Comparison of ENCODE assay signal across 8 cellular contexts in genomic region chr17:63950940-63951907, GRCh38. TPM values are rescaled to one million over a fixed set of nuclear protein-coding genes. Genes with fewer than 3 reads are reported as not detected.
DNase-seq lines count a peak whose midpoint lies in the region; ATAC-seq and TF ChIP-seq lines count a peak whose summit lies in the region.
"Had no signal": no experiment of that assay in that cellular context is flagged by ENCODE, and none has a peak within 500 bp of the region (broad histone marks: within the 10 kb centered on the region; RNA-seq: fewer than 3 reads in every experiment).

No MANE protein-coding gene starts in this region.

- intact Hi-C loops in lower leg skin (cut with DNase I; ENCODE audit: low total_unique reads) = no loop called here
- intact Hi-C loops in activated T-helper 2 cell treated with anti-CD3 and anti-CD28 coated beads, Interferon-gamma antibody, Interleukin-2, Interleukin-4, amounts not matched to agents 10 μg/mL and 5 μg/mL and 100 μg/mL, durations not matched to agents 14 hours and 24 hours and 36 hours (cut with micrococcal nuclease) = no loop called here

- H3K9me3 Mint-ChIP-seq in activated T-helper 2 cell treated with anti-CD3 and anti-CD28 coated beads, Interferon-gamma antibody, Interleukin-2, Interleukin-4, amounts not matched to agents 10 μg/mL and 5 μg/mL and 100 μg/mL, durations not matched to agents 14 hours and 24 hours and 36 hours = no peaks in the 10 kb centered on the region

- TF ChIP-seq CTCF in GM10248 (IDR thresholded peaks at IDR 0.05; ENCODE audit: control extremely low read depth, extremely low read depth, low read depth, missing control alignments) (peak; percentile 67), LNCaP clone FGC (IDR thresholded peaks at IDR 0.05; ENCODE audit: control insufficient read depth, extremely low read depth, insufficient read depth) (peak; percentile 94), brain microvascular endothelial cell (IDR thresholded peaks at IDR 0.05; ENCODE audit: low read depth, low read length, missing control alignments) (peak; percentile 50), parathyroid adenoma (IDR thresholded peaks at IDR 0.05) (peak; percentile 68), lower leg skin (IDR thresholded peaks at IDR 0.05) (no peak)

- H3K27me3 Mint-ChIP-seq in activated T-helper 2 cell treated with anti-CD3 and anti-CD28 coated beads, Interferon-gamma antibody, Interleukin-2, Interleukin-4, amounts not matched to agents 10 μg/mL and 5 μg/mL and 100 μg/mL, durations not matched to agents 14 hours and 24 hours and 36 hours (ENCODE audit: low read depth) = no peaks in the 10 kb centered on the region

- no peak overlapping the region for H3K4me3 Mint-ChIP-seq in activated T-helper 2 cell treated with anti-CD3 and anti-CD28 coated beads, Interferon-gamma antibody, Interleukin-2, Interleukin-4, amounts not matched to agents 10 μg/mL and 5 μg/mL and 100 μg/mL, durations not matched to agents 14 hours and 24 hours and 36 hours (ENCODE audit: low read depth)

- H3K27ac ChIP-seq in brain microvascular endothelial cell (no peak overlapping the region), parathyroid adenoma (no peak overlapping the region)

- H2AFZ ChIP-seq in parathyroid adenoma = no peak overlapping the region

- POLR2A ChIA-PET in GM10248 (lab: Yijun Ruan, JAX) = interaction anchor here (0.5 to 0.6 kb wide), 2 partner anchors 14 to 108 kb away, joined by 3 to 5 read pairs; no protein-coding TSS in a partner anchor

- no peak for TF ChIP-seq POLR2A in lower leg skin (IDR thresholded peaks at IDR 0.05)

- H3K36me3 ChIP-seq in brain microvascular endothelial cell (replicated peaks) (no peaks in the 10 kb centered on the region), parathyroid adenoma (ENCODE audit: control insufficient read depth, insufficient read depth, low read length) (no peaks in the 10 kb centered on the region)

- H3K4me1 ChIP-seq in parathyroid adenoma = peaks cover 12% of the 10 kb centered on the region

- H3K4me3 ChIP-seq in LNCaP clone FGC (ENCODE audit: low read depth, low read length) (no peak overlapping the region), brain microvascular endothelial cell (ENCODE audit: low read depth, low read length) (no peak overlapping the region), parathyroid adenoma (ENCODE audit: low read depth, low read length) (no peak overlapping the region), lower leg skin (ENCODE audit: low read depth, poor library complexity, severe bottlenecking) (no peak overlapping the region)

- H3K4me1 Mint-ChIP-seq in activated T-helper 2 cell treated with anti-CD3 and anti-CD28 coated beads, Interferon-gamma antibody, Interleukin-2, Interleukin-4, amounts not matched to agents 10 μg/mL and 5 μg/mL and 100 μg/mL, durations not matched to agents 14 hours and 24 hours and 36 hours (ENCODE audit: low read depth) = peaks cover 18% of the 10 kb centered on the region

- no peak overlapping the region for H3K9ac ChIP-seq in parathyroid adenoma

- no peak overlapping the region for H3K27ac Mint-ChIP-seq in activated T-helper 2 cell treated with anti-CD3 and anti-CD28 coated beads, Interferon-gamma antibody, Interleukin-2, Interleukin-4, amounts not matched to agents 10 μg/mL and 5 μg/mL and 100 μg/mL, durations not matched to agents 14 hours and 24 hours and 36 hours

- H3K79me2 ChIP-seq in parathyroid adenoma = no peaks in the 10 kb centered on the region

- no peaks in the 10 kb centered on the region for H3K9me3 ChIP-seq in parathyroid adenoma (ENCODE audit: control insufficient read depth, low read length)

- H3K36me3 Mint-ChIP-seq in activated T-helper 2 cell treated with anti-CD3 and anti-CD28 coated beads, Interferon-gamma antibody, Interleukin-2, Interleukin-4, amounts not matched to agents 10 μg/mL and 5 μg/mL and 100 μg/mL, durations not matched to agents 14 hours and 24 hours and 36 hours (ENCODE audit: low read depth) = no peaks in the 10 kb centered on the region

- DNase-seq in GM10248 (ENCODE audit: extremely low spot score) = peak; percentile 77
- DNase-seq in LNCaP clone FGC (ENCODE audit: low read depth) = peak; percentile 13
- no peak for DNase-seq in brain microvascular endothelial cell
- DNase-seq in lower leg skin (ENCODE audit: low spot score in 2 of 2) = no peak
- DNase-seq in activated T-helper 2 cell treated with anti-CD3 and anti-CD28 coated beads, Interferon-gamma antibody, Interleukin-2, Interleukin-4, amounts not matched to agents 10 μg/mL and 5 μg/mL and 100 μg/mL, durations not matched to agents 14 hours and 24 hours and 36 hours (ENCODE audit: low spot score) = no peak
- DNase-seq: SW 1271 had no signal

- no peak for ATAC-seq in HG03442 (IDR thresholded peaks at IDR 0.05; ENCODE audit: unreplicated experiment)

- WGBS in lower leg skin, 2 donors = 80 to 91% methylated on average over 21 to 29 of the region's 29 CpGs

- H3K27me3 ChIP-seq in brain microvascular endothelial cell (replicated peaks) (peaks cover 5% of the 10 kb centered on the region), parathyroid adenoma (ENCODE audit: control insufficient read depth, insufficient read depth, low read length) (no peaks in the 10 kb centered on the region)

- in situ Hi-C loops in brain microvascular endothelial cell (cut with HindIII; ENCODE audit: low pct_ligation_motif_present, low sequenced_read_pairs) = no loop called here

- no peak overlapping the region for H3K4me2 ChIP-seq in parathyroid adenoma (ENCODE audit: low read length)

- CTCF ChIA-PET in GM10248 (lab: Yijun Ruan, JAX) = interaction anchor here (0.7 to 7.2 kb wide), 23 partner anchors 8 to 197 kb away, joined by 3 to 74 read pairs (median 4); partner anchors contain the start of genes CD79B, CSHL1 and GH1

RNA-seq across cellular contexts. Expression of gene CD79B, which starts 19.1 kb away (rescaled TPM):
- 1 to 10 TPM in 3 of 4 donors, under 1 TPM in 1; 0.72 to 5.8 (median 3.5) TPM for total RNA-seq in lower leg skin
- total RNA-seq in activated T-helper 2 cell treated with anti-CD3 and anti-CD28 coated beads, Interferon-gamma antibody, Interleukin-2, Interleukin-4, amounts not matched to agents 10 μg/mL and 5 μg/mL and 100 μg/mL, durations not matched to agents 14 hours and 24 hours and 36 hours = 28.8 and 33.2 TPM in 2 replicates

RNA-seq across cellular contexts. Expression of gene SCN4A, which starts 21.5 kb away (rescaled TPM):
- total RNA-seq in lower leg skin = 1 to 10 TPM in 1 of 4 donors, under 1 TPM in 3; 0.80 to 1.5 (median 0.81) TPM
- 0.11 and 0.14 TPM in 2 replicates for total RNA-seq in activated T-helper 2 cell treated with anti-CD3 and anti-CD28 coated beads, Interferon-gamma antibody, Interleukin-2, Interleukin-4, amounts not matched to agents 10 μg/mL and 5 μg/mL and 100 μg/mL, durations not matched to agents 14 hours and 24 hours and 36 hours

RNA-seq across cellular contexts. Expression of gene GH1, which starts 32.6 kb away (rescaled TPM):
- total RNA-seq in lower leg skin = not detected
- not detected in 2 replicates for total RNA-seq in activated T-helper 2 cell treated with anti-CD3 and anti-CD28 coated beads, Interferon-gamma antibody, Interleukin-2, Interleukin-4, amounts not matched to agents 10 μg/mL and 5 μg/mL and 100 μg/mL, durations not matched to agents 14 hours and 24 hours and 36 hours

RNA-seq across cellular contexts. Expression of gene CSHL1, which starts 40.2 kb away (rescaled TPM):
- total RNA-seq in lower leg skin = not detected
- total RNA-seq in activated T-helper 2 cell treated with anti-CD3 and anti-CD28 coated beads, Interferon-gamma antibody, Interleukin-2, Interleukin-4, amounts not matched to agents 10 μg/mL and 5 μg/mL and 100 μg/mL, durations not matched to agents 14 hours and 24 hours and 36 hours = not detected in 2 replicates

RNA-seq across cellular contexts. Expression of gene PRR29, which starts 46.9 kb away (rescaled TPM):
- total RNA-seq in lower leg skin = under 1 TPM in 1 of 4 donors, not detected in 3; 0.17 TPM
- 0.14 and 0.18 TPM in 2 replicates for total RNA-seq in activated T-helper 2 cell treated with anti-CD3 and anti-CD28 coated beads, Interferon-gamma antibody, Interleukin-2, Interleukin-4, amounts not matched to agents 10 μg/mL and 5 μg/mL and 100 μg/mL, durations not matched to agents 14 hours and 24 hours and 36 hours

Comparison
In these comparisons a context has a peak if more than half of its experiments do, and no peak if none do; other contexts are left out.
1. DNase-seq: peak in GM10248 (single experiment) and LNCaP clone FGC (single experiment); none in brain microvascular endothelial cell (single experiment), lower leg skin (0 of 2) and activated T-helper 2 cell treated with anti-CD3 and anti-CD28 coated beads, Interferon-gamma antibody, Interleukin-2, Interleukin-4, amounts not matched to agents 10 μg/mL and 5 μg/mL and 100 μg/mL, durations not matched to agents 14 hours and 24 hours and 36 hours (single experiment).
2. CTCF ChIP-seq: peak in GM10248 (single experiment), LNCaP clone FGC (single experiment), brain microvascular endothelial cell (single experiment) and parathyroid adenoma (single experiment); none in lower leg skin (0 of 3).